24 cellular contexts compared by ENCODE assay signal in the genomic region with DNA sequence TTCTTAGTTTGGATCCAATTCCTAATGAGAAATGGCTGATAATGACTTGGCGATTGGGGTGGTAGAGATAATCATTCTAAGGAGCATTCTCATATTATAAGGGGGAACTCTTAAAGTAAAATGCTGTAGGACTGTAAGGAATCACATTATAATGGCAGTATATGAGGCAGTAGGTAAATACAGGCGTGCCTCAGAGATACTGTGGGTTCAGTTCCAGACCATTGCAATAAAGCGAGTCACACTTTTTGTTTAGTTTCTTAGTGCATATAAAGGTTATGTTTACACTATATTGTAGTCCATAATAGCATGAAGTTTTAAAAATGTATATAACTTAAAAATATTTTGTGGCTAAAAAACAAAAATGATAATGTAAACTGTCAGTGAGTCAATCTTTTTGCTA. TPM values are rescaled to one million over a fixed set of nuclear protein-coding genes. Genes with fewer than 3 reads are reported as not detected.
DNase-seq lines count a peak whose midpoint lies in the region; ATAC-seq and TF ChIP-seq lines count a peak whose summit lies in the region.
"Had no signal": no experiment of that assay in that cellular context is flagged by ENCODE, and none has a peak within 500 bp of the region (broad histone marks: within the 10 kb centered on the region; RNA-seq: fewer than 3 reads in every experiment).

No MANE protein-coding gene starts in this region.

- no TSS peak for BruUV-seq in PC-3 (replicated peaks; lab: Mats Ljungman, UMichigan)

- H3K4me1 ChIP-seq in PC-3 (ENCODE audit: insufficient read depth, low read length) = 0 out of 2 replicates have a peak, but pooled peaks cover 4% of the 10 kb centered on the region
- H3K4me1 ChIP-seq in foreskin keratinocyte = peaks cover 5% of the 10 kb centered on the region
- H3K4me1 ChIP-seq: HAP-1 had no signal

- no peaks in the 10 kb centered on the region for H3K9me2 ChIP-seq in PC-3 (replicated peaks; ENCODE audit: low read length)

- H3K36me3 ChIP-seq in PC-3 (ENCODE audit: low read depth, low read length) = no peaks in the 10 kb centered on the region
- H3K36me3 ChIP-seq: HAP-1 had no signal

- no peaks in the 10 kb centered on the region for H4K20me1 ChIP-seq in PC-3 (ENCODE audit: low read length)

- H3K27ac ChIP-seq in PC-3 (ENCODE audit: low read length) = no peak overlapping the region
- H3K27ac ChIP-seq in foreskin keratinocyte = no peak overlapping the region
- H3K27ac ChIP-seq in dorsolateral prefrontal cortex = no peak overlapping the region
- H3K27ac ChIP-seq: GM23248 had no signal

- H3K27me3 ChIP-seq in PC-3 (ENCODE audit: low read length) (no peaks in the 10 kb centered on the region), foreskin keratinocyte (no peaks in the 10 kb centered on the region), dorsolateral prefrontal cortex (no peaks in the 10 kb centered on the region)

- no peaks in the 10 kb centered on the region for H3F3A ChIP-seq in PC-3 (ENCODE audit: low read length, unreplicated experiment)

- DNase-seq in A172 (ENCODE audit: low spot score) = peak; percentile 18
- DNase-seq in HT-29 (ENCODE audit: low spot score) = peak; percentile 36
- DNase-seq in PC-3 = peak; percentile 46
- DNase-seq in foreskin keratinocyte = no peak
- no peak for DNase-seq in amygdala (lab: John Stamatoyannopoulos, UW)
- DNase-seq in dorsolateral prefrontal cortex = no peak
- no peak for DNase-seq in nucleus accumbens (lab: John Stamatoyannopoulos, UW)
- no peak for DNase-seq in NCI-H524 treated with DMSO at 0.1 percent for 48 hours (lab: John Stamatoyannopoulos, UW)
- DNase-seq: 8988T; C1 segment of cervical spinal cord; Calu3; CD4-positive, alpha-beta memory T cell; COR-L47; DMS53; DMS79 treated with DMSO at 0.1 percent for 48 hours; GF-D8; GM23248; HFFc6 had no signal

- POLR2A ChIA-PET in PC-3 (lab: Charles Lee; ENCODE audit: unreplicated experiment) = no interaction called here

- peak overlapping the region; percentile 7; the same call in 1 of the 2 replicates for H3K4me2 ChIP-seq in PC-3 (ENCODE audit: low read length)

- ATAC-seq in PC-3 = peak; percentile 81
- ATAC-seq in foreskin keratinocyte = peak; percentile 72

- intact Hi-C loops in PC-3 (cut with micrococcal nuclease) = no loop called here
- intact Hi-C loops in dorsolateral prefrontal cortex (cut with DNase I) = loop anchor here in 1 of 2 donors (5.0 kb wide), 1 partner anchor 98 kb away; no protein-coding TSS in a partner anchor

- no peaks in the 10 kb centered on the region for H3K79me2 ChIP-seq in PC-3 (ENCODE audit: low read length)

- H2AFZ ChIP-seq in PC-3 (ENCODE audit: low read length) = no peak overlapping the region
- H2AFZ ChIP-seq: GM23248 had no signal

- H3K4me3 ChIP-seq in PC-3 (ENCODE audit: low read length) (no peak overlapping the region), dorsolateral prefrontal cortex (no peak overlapping the region)
- H3K4me3 ChIP-seq: GM23248, HAP-1 had no signal

- no peak for TF ChIP-seq CTCF in PC-3 (conservative IDR thresholded peaks at IDR 0.05; ENCODE audit: low read depth, low read length)
- no peak for TF ChIP-seq CTCF in foreskin keratinocyte (conservative IDR thresholded peaks at IDR 0.05)
- no peak for TF ChIP-seq CTCF in dorsolateral prefrontal cortex (IDR thresholded peaks at IDR 0.05 in 54 of 56, conservative IDR thresholded peaks at IDR 0.05 in 2 of 56; ENCODE audit: low read depth in 1 of 56, partially characterized antibody in 56 of 56)

- CTCF ChIA-PET in PC-3 (lab: Charles Lee) = no interaction called here

- H3K9ac ChIP-seq in PC-3 (ENCODE audit: low read length) = no peak overlapping the region
- H3K9ac ChIP-seq: GM23248 had no signal

- 0 out of 2 replicates have a peak, but pooled peaks cover 8% of the 10 kb centered on the region for H3K9me3 ChIP-seq in PC-3 (ENCODE audit: low read length)
- H3K9me3 ChIP-seq: HAP-1 had no signal

RNA-seq across cellular contexts. Expression of gene NMUR2, which starts 15.9 kb away (rescaled TPM):
- not detected in 2 replicates for total RNA-seq in A172 (2014; rRNA removed; shearing (Covaris generic))
- 20.6 and 26.2 TPM in 2 replicates for total RNA-seq in HT-29 (2014; rRNA removed; shearing (Covaris generic))
- total RNA-seq in PC-3 (2014; rRNA removed) (not detected in 2 replicates), foreskin keratinocyte (not detected in 2 replicates), dorsolateral prefrontal cortex (1 to 10 TPM in 21 of 120 experiments, under 1 TPM in 70, not detected in 29; 0.21 to 2.6 (median 0.60) TPM)
- polyA plus RNA-seq in foreskin keratinocyte = not detected in 2 replicates
- total RNA-seq: A673; CD4-positive, alpha-beta memory T cell; Daoy; G401; GM23248; H4; HFFc6 had no signal
- polyA plus RNA-seq: BJ; CD4-positive, alpha-beta memory T cell; GM23248 had no signal

Comparison
In these comparisons a context has a peak if more than half of its experiments do, and no peak if none do; other contexts are left out.
1. DNase-seq: peak in A172 (single experiment), HT-29 (single experiment) and PC-3 (single experiment); none in foreskin keratinocyte (0 of 2), amygdala (0 of 56), dorsolateral prefrontal cortex (0 of 10), nucleus accumbens (0 of 56) and NCI-H524 treated with DMSO at 0.1 percent for 48 hours (single experiment).